In the genomic region with DNA sequence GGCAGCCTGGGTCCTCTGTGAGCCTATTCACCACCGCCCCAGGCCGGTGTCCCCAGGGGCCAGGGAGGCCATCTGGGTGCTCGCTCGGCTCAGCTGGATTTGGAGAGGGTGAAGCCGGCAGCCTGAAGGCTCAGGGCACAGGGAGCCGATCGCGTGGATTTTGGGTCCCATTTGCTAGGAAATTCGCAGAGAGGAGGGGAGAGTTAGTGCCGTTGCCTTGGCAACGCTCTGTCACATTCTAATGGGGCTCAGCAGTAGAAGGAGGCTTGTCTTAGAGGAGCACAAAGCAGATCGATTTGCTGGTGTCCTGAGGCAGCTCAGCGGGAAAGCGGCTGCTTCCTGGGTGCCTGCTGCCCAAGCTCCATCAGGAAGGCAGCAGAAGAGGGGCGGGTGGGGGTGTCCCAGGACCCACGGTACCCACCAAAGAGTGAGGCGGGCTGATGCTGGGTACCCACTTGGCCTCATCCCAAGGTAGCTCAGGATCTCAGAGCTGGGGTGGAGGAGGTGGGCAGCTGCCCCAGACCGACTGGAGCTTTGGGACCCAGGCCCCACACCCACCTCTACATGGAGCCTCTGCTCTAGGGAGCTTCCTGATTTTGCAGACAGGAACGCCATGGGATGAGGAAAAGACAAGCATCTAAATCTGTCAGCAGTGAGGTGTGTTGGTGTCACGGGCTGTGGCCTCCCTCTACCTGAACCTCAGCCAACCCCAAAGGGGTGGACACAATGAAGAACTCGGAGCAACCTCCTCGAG, we compare ENCODE assay signal across 19 cellular contexts. TPM values are rescaled to one million over a fixed set of nuclear protein-coding genes. Genes with fewer than 3 reads are reported as not detected.
DNase-seq lines count a peak whose midpoint lies in the region; ATAC-seq, FAIRE-seq and TF ChIP-seq lines count a peak whose summit lies in the region.
"Had no signal": no experiment of that assay in that cellular context is flagged by ENCODE, and none has a peak within 500 bp of the region (broad histone marks: within the 10 kb centered on the region; RNA-seq: fewer than 3 reads in every experiment).

No MANE protein-coding gene starts in this region.

- peak; percentile 13 for DNase-seq in activated naive CD8-positive, alpha-beta T cell treated with anti-CD3 and anti-CD28 coated beads, Interleukin-2, amount 10 ng/mL, durations not matched to agents 7 days and 5 days
- DNase-seq in activated naive CD8-positive, alpha-beta T cell treated with anti-CD3 and anti-CD28 coated beads for 36 hours = no peak
- DNase-seq in NCI-H524 (lab: John Stamatoyannopoulos, UW) (peak; percentile 76 to 84), kidney (peak; percentile 49), suprapubic skin (ENCODE audit: low spot score in 2 of 2) (peak; percentile 45 to 57), MG63 (no peak), vagina (ENCODE audit: extremely low spot score in 2 of 2) (no peak)
- DNase-seq: activated CD8-positive, alpha-beta T cell treated with anti-CD3 and anti-CD28 coated beads, Interleukin-2, amount 10 ng/mL, durations not matched to agents 7 days and 5 days; cortex of kidney; erythroblast; KG1; occipital lobe; stomach had no signal

- intact Hi-C loops in kidney (cut with DNase I) (no loop called here), vagina (cut with DNase I) (no loop called here)

- no peak overlapping the region for H3K9ac ChIP-seq in kidney (ENCODE audit: low read length in 2 of 2)

- no peak for ATAC-seq in activated naive CD8-positive, alpha-beta T cell treated with anti-CD3 and anti-CD28 coated beads, Interleukin-2, amount 10 ng/mL, durations not matched to agents 7 days and 5 days (ENCODE audit: low read depth)
- no peak for ATAC-seq in GM19351 (IDR thresholded peaks at IDR 0.05; ENCODE audit: unreplicated experiment)
- ATAC-seq: activated CD8-positive, alpha-beta T cell treated with anti-CD3 and anti-CD28 coated beads, Interleukin-2, amount 10 ng/mL, durations not matched to agents 7 days and 5 days had no signal

- H3K4me1 Mint-ChIP-seq in activated naive CD8-positive, alpha-beta T cell treated with anti-CD3 and anti-CD28 coated beads, Interleukin-2, amount 10 ng/mL, durations not matched to agents 7 days and 5 days = no peaks in the 10 kb centered on the region
- H3K4me1 Mint-ChIP-seq in activated naive CD8-positive, alpha-beta T cell treated with anti-CD3 and anti-CD28 coated beads for 36 hours = peaks cover 2% of the 10 kb centered on the region
- H3K4me1 Mint-ChIP-seq: mesothelial cell of epicardium had no signal

- no peaks in the 10 kb centered on the region for H3K9me3 ChIP-seq in kidney (ENCODE audit: control insufficient read depth in 1 of 2, low read length in 2 of 2)
- H3K9me3 ChIP-seq in suprapubic skin = no peaks in the 10 kb centered on the region
- H3K9me3 ChIP-seq in MG63 = no peaks in the 10 kb centered on the region
- no peaks in the 10 kb centered on the region for H3K9me3 ChIP-seq in vagina
- H3K9me3 ChIP-seq: ascending aorta, stomach had no signal

- H3K36me3 ChIP-seq in kidney (ENCODE audit: control insufficient read depth in 1 of 2, insufficient read depth in 2 of 2, low read length in 2 of 2) (no peaks in the 10 kb centered on the region), suprapubic skin (no peaks in the 10 kb centered on the region), MG63 (no peaks in the 10 kb centered on the region), vagina (no peaks in the 10 kb centered on the region)
- H3K36me3 ChIP-seq: ascending aorta, stomach had no signal

- POLR2A ChIA-PET in activated naive CD8-positive, alpha-beta T cell treated with anti-CD3 and anti-CD28 coated beads, Interleukin-2, amount 10 ng/mL, durations not matched to agents 7 days and 5 days (lab: Charles Lee) = no interaction called here

- H3K4me3 Mint-ChIP-seq in activated naive CD8-positive, alpha-beta T cell treated with anti-CD3 and anti-CD28 coated beads, Interleukin-2, amount 10 ng/mL, durations not matched to agents 7 days and 5 days = no peak overlapping the region
- H3K4me3 Mint-ChIP-seq in activated naive CD8-positive, alpha-beta T cell treated with anti-CD3 and anti-CD28 coated beads for 36 hours = no peak overlapping the region
- H3K4me3 Mint-ChIP-seq: activated CD8-positive, alpha-beta T cell treated with anti-CD3 and anti-CD28 coated beads, Interleukin-2, amount 10 ng/mL, durations not matched to agents 7 days and 5 days; mesothelial cell of epicardium had no signal

- H3K27ac ChIP-seq in kidney (ENCODE audit: low read depth in 2 of 2, low read length in 2 of 2) (no peak overlapping the region), suprapubic skin (no peak overlapping the region), vagina (no peak overlapping the region)
- H3K27ac ChIP-seq: ascending aorta, HL-60, stomach had no signal

- H3K27ac Mint-ChIP-seq in activated naive CD8-positive, alpha-beta T cell treated with anti-CD3 and anti-CD28 coated beads, Interleukin-2, amount 10 ng/mL, durations not matched to agents 7 days and 5 days = no peak overlapping the region
- H3K27ac Mint-ChIP-seq in activated naive CD8-positive, alpha-beta T cell treated with anti-CD3 and anti-CD28 coated beads for 36 hours = no peak overlapping the region
- H3K27ac Mint-ChIP-seq: activated CD8-positive, alpha-beta T cell treated with anti-CD3 and anti-CD28 coated beads, Interleukin-2, amount 10 ng/mL, durations not matched to agents 7 days and 5 days; activated T-helper 2 cell treated with anti-CD3 and anti-CD28 coated beads, Interferon-gamma antibody, Interleukin-2, Interleukin-4, amounts not matched to agents 10 μg/mL and 5 μg/mL and 100 μg/mL, durations not matched to agents 14 hours and 24 hours and 36 hours; mesothelial cell of epicardium had no signal

- H3K9me3 Mint-ChIP-seq in activated naive CD8-positive, alpha-beta T cell treated with anti-CD3 and anti-CD28 coated beads, Interleukin-2, amount 10 ng/mL, durations not matched to agents 7 days and 5 days = peaks cover 3% of the 10 kb centered on the region
- no peaks in the 10 kb centered on the region for H3K9me3 Mint-ChIP-seq in activated naive CD8-positive, alpha-beta T cell treated with anti-CD3 and anti-CD28 coated beads for 36 hours
- H3K9me3 Mint-ChIP-seq: activated T-helper 2 cell treated with anti-CD3 and anti-CD28 coated beads, Interferon-gamma antibody, Interleukin-2, Interleukin-4, amounts not matched to agents 10 μg/mL and 5 μg/mL and 100 μg/mL, durations not matched to agents 14 hours and 24 hours and 36 hours had no signal

- TF ChIP-seq POLR2A in suprapubic skin (IDR thresholded peaks at IDR 0.05) (no peak), vagina (IDR thresholded peaks at IDR 0.05) (no peak)

- peaks cover 0 to 2% of the 10 kb centered on the region in 2 donors for H3K4me1 ChIP-seq in kidney (ENCODE audit: control insufficient read depth in 1 of 2, insufficient read depth in 1 of 2, low read depth in 1 of 2, low read length in 2 of 2)
- H3K4me1 ChIP-seq in suprapubic skin = peaks cover 9% of the 10 kb centered on the region
- peaks cover 7% of the 10 kb centered on the region for H3K4me1 ChIP-seq in vagina
- H3K4me1 ChIP-seq: ascending aorta had no signal

- no peaks in the 10 kb centered on the region for H3K36me3 Mint-ChIP-seq in activated naive CD8-positive, alpha-beta T cell treated with anti-CD3 and anti-CD28 coated beads, Interleukin-2, amount 10 ng/mL, durations not matched to agents 7 days and 5 days
- H3K36me3 Mint-ChIP-seq in activated naive CD8-positive, alpha-beta T cell treated with anti-CD3 and anti-CD28 coated beads for 36 hours = no peaks in the 10 kb centered on the region
- H3K36me3 Mint-ChIP-seq: mesothelial cell of epicardium had no signal

- H3K27me3 ChIP-seq in suprapubic skin (peaks cover 62% of the 10 kb centered on the region), MG63 (peaks cover 3% of the 10 kb centered on the region), vagina (no peaks in the 10 kb centered on the region)

- no peak for TF ChIP-seq EP300 in suprapubic skin (IDR thresholded peaks at IDR 0.05)

- H3K4me3 ChIP-seq in kidney (ENCODE audit: low read length in 2 of 2) (no peak overlapping the region), suprapubic skin (no peak overlapping the region), MG63 (no peak overlapping the region), vagina (no peak overlapping the region)
- H3K4me3 ChIP-seq: ascending aorta, stomach had no signal

- H3K27me3 Mint-ChIP-seq in activated naive CD8-positive, alpha-beta T cell treated with anti-CD3 and anti-CD28 coated beads, Interleukin-2, amount 10 ng/mL, durations not matched to agents 7 days and 5 days = peaks cover 12% of the 10 kb centered on the region
- H3K27me3 Mint-ChIP-seq in activated naive CD8-positive, alpha-beta T cell treated with anti-CD3 and anti-CD28 coated beads for 36 hours = peaks cover 33% of the 10 kb centered on the region

- no peak for FAIRE-seq in kidney (lab: Jason Lieb, UNC)
- FAIRE-seq: islet of Langerhans had no signal

- TF ChIP-seq CTCF in kidney (IDR thresholded peaks at IDR 0.05; ENCODE audit: borderline replicate concordance, extremely low read depth, insufficient read depth) (no peak), suprapubic skin (IDR thresholded peaks at IDR 0.05) (no peak), vagina (IDR thresholded peaks at IDR 0.05) (no peak)

- WGBS in suprapubic skin = 56% methylated on average over 8 of the region's 22 CpGs

RNA-seq across cellular contexts. Expression of gene OLFM1, which starts 17.1 kb away (rescaled TPM):
- total RNA-seq in activated naive CD8-positive, alpha-beta T cell treated with anti-CD3 and anti-CD28 coated beads, Interleukin-2, amount 10 ng/mL, durations not matched to agents 7 days and 5 days = not detected
- total RNA-seq in activated naive CD8-positive, alpha-beta T cell treated with anti-CD3 and anti-CD28 coated beads for 36 hours = not detected
- total RNA-seq in kidney (33.7 TPM), suprapubic skin (10 to 100 TPM in 2 of 4 donors, 1 to 10 TPM in 2; 4.0 to 15.4 (median 11.7) TPM), vagina (39.0 TPM)
- polyA plus RNA-seq in kidney (ENCODE audit: insufficient read depth, low read depth, low replicate concordance) = 2.9 TPM
- total RNA-seq in MG63 (2014; rRNA removed; shearing (Covaris generic); ENCODE audit: low replicate concordance) = 37.1 and 47.3 TPM in 2 replicates
- total RNA-seq: activated CD8-positive, alpha-beta T cell treated with anti-CD3 and anti-CD28 coated beads, Interleukin-2, amount 10 ng/mL, durations not matched to agents 7 days and 5 days had no signal

Comparison
In these comparisons a context has a peak if more than half of its experiments do, and no peak if none do; other contexts are left out.
1. DNase-seq: peak in activated naive CD8-positive, alpha-beta T cell treated with anti-CD3 and anti-CD28 coated beads, Interleukin-2, amount 10 ng/mL, durations not matched to agents 7 days and 5 days (single experiment), NCI-H524 (2 of 2), kidney (single experiment) and suprapubic skin (2 of 2); none in activated naive CD8-positive, alpha-beta T cell treated with anti-CD3 and anti-CD28 coated beads for 36 hours (single experiment), MG63 (single experiment) and vagina (0 of 2).
2. RNA of gene OLFM1, which starts 17.1 kb away (total RNA-seq): 39.0 TPM in vagina (single experiment), 37.1 to 47.3 TPM in MG63, 33.7 TPM in kidney (single experiment) and 4.0 to 15.4 TPM in suprapubic skin; not detected in activated naive CD8-positive, alpha-beta T cell treated with anti-CD3 and anti-CD28 coated beads for 36 hours and not detected in activated naive CD8-positive, alpha-beta T cell treated with anti-CD3 and anti-CD28 coated beads, Interleukin-2, amount 10 ng/mL, durations not matched to agents 7 days and 5 days; every median in the first group is over 4 times any median in the second.